Comparison of ENCODE assay signal across 27 cellular contexts in the genomic region with DNA sequence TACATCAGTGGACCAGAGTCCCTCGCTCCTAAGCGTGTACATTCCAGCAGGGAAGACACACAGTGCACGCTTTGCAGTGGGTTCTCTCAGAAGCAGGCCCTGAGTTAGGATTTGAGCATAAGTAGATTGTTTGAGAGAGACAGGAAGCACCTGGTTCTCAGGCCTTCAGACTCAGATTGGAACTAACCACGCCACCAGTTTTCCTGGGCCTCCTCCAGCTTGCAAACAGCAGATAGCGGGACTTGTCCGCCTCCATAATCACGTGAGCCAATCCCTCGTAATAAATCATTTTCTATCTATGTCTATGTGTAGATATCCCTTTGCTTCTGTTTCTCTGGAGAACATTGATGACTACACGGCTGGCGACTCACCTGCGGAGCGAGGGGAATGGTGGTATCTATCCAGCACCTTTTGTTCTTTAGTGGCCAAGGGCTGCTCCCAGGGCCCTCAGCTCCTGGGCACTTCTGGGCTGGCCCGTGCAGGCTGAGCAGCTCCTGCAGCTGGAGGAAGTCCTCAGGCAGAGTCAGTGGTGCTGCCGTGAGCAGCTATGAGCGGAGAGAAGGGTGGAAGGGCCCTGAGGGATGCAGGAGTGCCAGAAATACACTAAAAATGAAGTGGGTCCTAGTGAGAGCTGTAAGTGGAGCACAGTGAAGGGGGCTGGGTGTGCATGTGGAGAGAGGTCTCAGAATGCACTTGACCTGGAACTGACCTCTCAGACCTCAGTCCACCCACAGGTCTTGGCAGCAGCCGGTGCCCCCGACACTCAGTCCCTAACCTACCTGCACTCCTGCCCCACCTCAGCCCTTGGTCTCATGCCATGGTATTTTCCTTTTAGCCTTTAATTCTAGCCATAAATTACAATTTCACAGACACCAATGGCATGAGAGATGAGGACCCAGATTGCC.
DNase-seq lines count a peak whose midpoint lies in the region; ATAC-seq and TF ChIP-seq lines count a peak whose summit lies in the region.
"Had no signal": no experiment of that assay in that cellular context is flagged by ENCODE, and none has a peak within 500 bp of the region (broad histone marks: within the 10 kb centered on the region; RNA-seq: fewer than 3 reads in every experiment).

No MANE protein-coding gene starts in this region.

- peaks cover 8% of the 10 kb centered on the region for H3K27me3 Mint-ChIP-seq in nephron (ENCODE audit: low read depth)

- ATAC-seq in left lobe of liver (no peak), GM19328 (IDR thresholded peaks at IDR 0.05; ENCODE audit: unreplicated experiment) (no peak), GM19452 (IDR thresholded peaks at IDR 0.05; ENCODE audit: unreplicated experiment) (no peak)
- ATAC-seq: left lung; naive thymus-derived CD8-positive, alpha-beta T cell; Right ventricle myocardium inferior; stimulated activated memory B cell treated with anti-CD40 and anti-IgM and Interleukin-4, amounts not matched to agents 10 μg/mL and 1 μg/mL and 100 μg/mL, for 72 hours had no signal

- DNase-seq in Kasumi-1 (lab: John Stamatoyannopoulos, UW) (peak; percentile 50 to 61), dermis blood vessel endothelial cell (peak; percentile 47), left lobe of liver (ENCODE audit: low spot score) (no peak), ecto neural progenitor cell (ENCODE audit: low spot score) (no peak)
- DNase-seq: activated B cell treated with CpG ODN at 0.5 μM for 24 hours; activated CD4-positive, alpha-beta memory T cell treated with anti-CD3 and anti-CD28 coated beads for 36 hours; activated CD8-positive, alpha-beta memory T cell treated with anti-CD3 and anti-CD28 coated beads, Interleukin-2, amount 50 U/mL, for 48 hours; C1 segment of cervical spinal cord; Calu3; central memory CD4-positive, alpha-beta T cell; dorsolateral prefrontal cortex; heart right ventricle; KG1; left lung; midbrain; naive thymus-derived CD8-positive, alpha-beta T cell; NCI-H2171 treated with DMSO at 0.1 percent for 48 hours had no signal

- H3K36me3 Mint-ChIP-seq in nephron (ENCODE audit: low read depth) = no peaks in the 10 kb centered on the region
- H3K36me3 Mint-ChIP-seq: activated CD4-positive, alpha-beta memory T cell treated with anti-CD3 and anti-CD28 coated beads for 36 hours; activated naive CD8-positive, alpha-beta T cell; naive thymus-derived CD8-positive, alpha-beta T cell; stimulated activated memory B cell treated with anti-CD40 and anti-IgM and Interleukin-4, amounts not matched to agents 10 μg/mL and 1 μg/mL and 100 μg/mL, for 72 hours had no signal

- no peaks in the 10 kb centered on the region for H4K20me1 ChIP-seq in BLaER1 treated with 17β-estradiol and CSF1 and Interleukin-3, amounts not matched to agents 10 nM and 100 nM

- TF ChIP-seq CTCF in nephron (IDR thresholded peaks at IDR 0.05; ENCODE audit: unreplicated experiment in 3 of 3) = no peak

- H3K4me1 Mint-ChIP-seq in nephron = peaks cover 16% of the 10 kb centered on the region

- peak overlapping the region in 8 of 11 experiments; percentile 34 to 87 (median 77); a peak in 17 of 22 replicates for H3K27ac ChIP-seq in BLaER1 treated with 17β-estradiol and CSF1 and Interleukin-3, amounts not matched to agents 10 nM and 100 nM
- H3K27ac ChIP-seq: ascending aorta, heart right ventricle, left lung, right atrium auricular region, vagina had no signal

- peaks cover 63 to 83% (median 79%) of the 10 kb centered on the region in 10 experiments for H3K4me1 ChIP-seq in BLaER1 treated with 17β-estradiol and CSF1 and Interleukin-3, amounts not matched to agents 10 nM and 100 nM
- H3K4me1 ChIP-seq: ascending aorta, left lung, vagina had no signal

- H3K9ac ChIP-seq in BLaER1 treated with 17β-estradiol and CSF1 and Interleukin-3, amounts not matched to agents 10 nM and 100 nM = peak overlapping the region in 10 of 11 experiments; percentile 7 to 79 (median 63); a peak in 17 of 22 replicates

- no peaks in the 10 kb centered on the region for H3K36me3 ChIP-seq in BLaER1 treated with 17β-estradiol and CSF1 and Interleukin-3, amounts not matched to agents 10 nM and 100 nM
- H3K36me3 ChIP-seq: ascending aorta, heart right ventricle, left lung, right atrium auricular region, vagina had no signal

- H3K4me2 ChIP-seq in BLaER1 treated with 17β-estradiol and CSF1 and Interleukin-3, amounts not matched to agents 10 nM and 100 nM = peak overlapping the region; percentile 79 to 98 (median 91)

- no peaks in the 10 kb centered on the region for H3K27me3 ChIP-seq in BLaER1 treated with 17β-estradiol and CSF1 and Interleukin-3, amounts not matched to agents 10 nM and 100 nM
- H3K27me3 ChIP-seq: ascending aorta, dorsolateral prefrontal cortex, left lung, right atrium auricular region, vagina had no signal

- H3K27ac Mint-ChIP-seq in nephron = peak overlapping the region in 2 of 3 experiments; percentile 75 to 86
- H3K27ac Mint-ChIP-seq: activated B cell treated with CpG ODN at 0.5 μM for 24 hours; activated CD4-positive, alpha-beta memory T cell treated with anti-CD3 and anti-CD28 coated beads for 36 hours; activated naive CD8-positive, alpha-beta T cell; naive thymus-derived CD8-positive, alpha-beta T cell; stimulated activated memory B cell treated with anti-CD40 and anti-IgM and Interleukin-4, amounts not matched to agents 10 μg/mL and 1 μg/mL and 100 μg/mL, for 72 hours had no signal

- H3K9me3 Mint-ChIP-seq in nephron = no peaks in the 10 kb centered on the region
- H3K9me3 Mint-ChIP-seq: activated B cell treated with CpG ODN at 0.5 μM for 24 hours; activated CD4-positive, alpha-beta memory T cell treated with anti-CD3 and anti-CD28 coated beads for 36 hours; naive thymus-derived CD8-positive, alpha-beta T cell; stimulated activated memory B cell treated with anti-CD40 and anti-IgM and Interleukin-4, amounts not matched to agents 10 μg/mL and 1 μg/mL and 100 μg/mL, for 72 hours had no signal

- peak overlapping the region in 8 of 10 experiments; percentile 3 to 52 (median 38); a peak in 14 of 20 replicates for H3K4me3 ChIP-seq in BLaER1 treated with 17β-estradiol and CSF1 and Interleukin-3, amounts not matched to agents 10 nM and 100 nM
- H3K4me3 ChIP-seq: ascending aorta, dorsolateral prefrontal cortex, heart right ventricle, left lung, right atrium auricular region, vagina had no signal

- H3K4me3 Mint-ChIP-seq in nephron = no peak overlapping the region
- H3K4me3 Mint-ChIP-seq: activated B cell treated with CpG ODN at 0.5 μM for 24 hours; activated CD4-positive, alpha-beta memory T cell treated with anti-CD3 and anti-CD28 coated beads for 36 hours; activated naive CD8-positive, alpha-beta T cell; naive thymus-derived CD8-positive, alpha-beta T cell; stimulated activated memory B cell treated with anti-CD40 and anti-IgM and Interleukin-4, amounts not matched to agents 10 μg/mL and 1 μg/mL and 100 μg/mL, for 72 hours had no signal

- H3K9me3 ChIP-seq in BLaER1 treated with 17β-estradiol and CSF1 and Interleukin-3, amounts not matched to agents 10 nM and 100 nM (replicated peaks in 1 of 11) = peaks cover 0 to 8% (median 0%) of the 10 kb centered on the region in 11 experiments; a peak in 1 of 22 replicates
- H3K9me3 ChIP-seq: ascending aorta, heart right ventricle, left lung, right atrium auricular region, vagina had no signal

Comparison
In these comparisons a context has a peak if more than half of its experiments do, and no peak if none do; other contexts are left out.
1. DNase-seq: peak in Kasumi-1 (2 of 2) and dermis blood vessel endothelial cell (single experiment); none in left lobe of liver (single experiment) and ecto neural progenitor cell (single experiment).